ENCODE assay signal across 9 cellular contexts in genomic region chr12:118034429-118035193, GRCh38. TPM values are rescaled to one million over a fixed set of nuclear protein-coding genes. Genes with fewer than 3 reads are reported as not detected.
DNase-seq lines count a peak whose midpoint lies in the region; ATAC-seq and TF ChIP-seq lines count a peak whose summit lies in the region.
"Had no signal": no experiment of that assay in that cellular context is flagged by ENCODE, and none has a peak within 500 bp of the region (broad histone marks: within the 10 kb centered on the region; RNA-seq: fewer than 3 reads in every experiment).

No MANE protein-coding gene starts in this region.

- H3K9me3 ChIP-seq in OCI-LY3 (ENCODE audit: insufficient read depth, low read length): no peaks in the 10 kb centered on the region
- no peaks in the 10 kb centered on the region for H3K9me3 ChIP-seq in colonic mucosa
- H3K9me3 ChIP-seq: adrenal gland had no signal

- no peak overlapping the region for H2AFZ ChIP-seq in OCI-LY3 (ENCODE audit: low read depth, low read length)

- H4K20me1 ChIP-seq in OCI-LY3 (ENCODE audit: insufficient read depth, low read length): peaks cover 8% of the 10 kb centered on the region

- intact Hi-C loops in Right ventricle myocardium superior (cut with DNase I) (no loop called here), cardiac septum (cut with DNase I) (loop anchor here (10.0 kb wide), 1 partner anchor 160 kb away; no protein-coding TSS in a partner anchor), colonic mucosa (cut with DNase I) (no loop called here), posterior vena cava (cut with DNase I) (loop anchor here in 1 of 2 donors (1.0 kb wide), 1 partner anchor 19 kb away; no protein-coding TSS in a partner anchor)

- no peak for DNase-seq in Right ventricle myocardium superior
- no peak for DNase-seq in cardiac septum (ENCODE audit: low spot score)
- DNase-seq in colonic mucosa: peak; percentile 34
- peak; percentile 35 for DNase-seq in mucosa of gallbladder (ENCODE audit: low spot score)
- DNase-seq in posterior vena cava (ENCODE audit: low spot score): no peak

- H3K4me1 ChIP-seq in OCI-LY3 (ENCODE audit: low read length): peaks cover 23% of the 10 kb centered on the region
- no peaks in the 10 kb centered on the region for H3K4me1 ChIP-seq in colonic mucosa
- H3K4me1 ChIP-seq: adrenal gland had no signal

- H3K36me3 ChIP-seq in OCI-LY3 (replicated peaks; ENCODE audit: low read depth, low read length) (peaks cover 72% of the 10 kb centered on the region), colonic mucosa (peaks cover 18% of the 10 kb centered on the region)

- TF ChIP-seq CTCF in OCI-LY3 (IDR thresholded peaks at IDR 0.05; ENCODE audit: low read depth, low read length): peak; percentile 26
- TF ChIP-seq CTCF in colonic mucosa (IDR thresholded peaks at IDR 0.05): peak; percentile 44

- no peaks in the 10 kb centered on the region for H3K79me2 ChIP-seq in OCI-LY3 (ENCODE audit: low read length)

- ATAC-seq in Right ventricle myocardium superior (ENCODE audit: poor library complexity): peak; percentile 64
- ATAC-seq in GM21390 (IDR thresholded peaks at IDR 0.05; ENCODE audit: unreplicated experiment): no peak
- no peak for ATAC-seq in GM18519 (IDR thresholded peaks at IDR 0.05; ENCODE audit: low FRiP score, unreplicated experiment)

- H3K4me3 ChIP-seq in OCI-LY3 (ENCODE audit: low read length) (peak overlapping the region; percentile 33; the same call in 1 of the 2 replicates), colonic mucosa (no peak overlapping the region)
- H3K4me3 ChIP-seq: adrenal gland had no signal

- peak overlapping the region; percentile 83 for H3K27ac ChIP-seq in OCI-LY3 (ENCODE audit: low read length)
- H3K27ac ChIP-seq in colonic mucosa: no peak overlapping the region

- H3K9ac ChIP-seq in OCI-LY3 (ENCODE audit: low read length) (no peak overlapping the region; the same call in 1 of the 2 replicates), colonic mucosa (ENCODE audit: low read depth in 2 of 2, low read length in 2 of 2) (no peak overlapping the region)

- peak overlapping the region; percentile 52 for H3K4me2 ChIP-seq in OCI-LY3 (ENCODE audit: low read length)

- H3K27me3 ChIP-seq in OCI-LY3 (ENCODE audit: low read depth, low read length): no peaks in the 10 kb centered on the region
- no peaks in the 10 kb centered on the region for H3K27me3 ChIP-seq in colonic mucosa
- H3K27me3 ChIP-seq: adrenal gland had no signal

RNA-seq across cellular contexts. Expression of gene RFC5, which starts 18.1 kb away (rescaled TPM):
- 3.5 TPM for total RNA-seq in Right ventricle myocardium superior
- total RNA-seq in cardiac septum: 2.6 TPM
- total RNA-seq in colonic mucosa: 10 to 100 TPM in 1 of 2 donors, 1 to 10 TPM in 1; 9.4 to 36.0 TPM
- total RNA-seq in mucosa of gallbladder: 13.4 TPM
- total RNA-seq in posterior vena cava: 1 to 10 TPM; 6.0 to 7.0 TPM

RNA-seq across cellular contexts. Expression of gene WSB2, which starts 26.4 kb away (rescaled TPM):
- total RNA-seq in Right ventricle myocardium superior: 98.1 TPM
- 95.3 TPM for total RNA-seq in cardiac septum
- 100 to 1,000 TPM in 1 of 2 donors, 10 to 100 TPM in 1; 99.1 to 120 TPM for total RNA-seq in colonic mucosa
- total RNA-seq in mucosa of gallbladder: 72.3 TPM
- 100 to 1,000 TPM in 1 of 2 donors, 10 to 100 TPM in 1; 73.1 to 107 TPM for total RNA-seq in posterior vena cava

Comparison
In these comparisons a context has a peak if more than half of its experiments do, and no peak if none do; other contexts are left out.
1. DNase-seq: peak in colonic mucosa (single experiment) and mucosa of gallbladder (single experiment); none in Right ventricle myocardium superior (single experiment), cardiac septum (single experiment) and posterior vena cava (single experiment).